Comparison of ENCODE assay signal across 8 cellular contexts in the genomic region with DNA sequence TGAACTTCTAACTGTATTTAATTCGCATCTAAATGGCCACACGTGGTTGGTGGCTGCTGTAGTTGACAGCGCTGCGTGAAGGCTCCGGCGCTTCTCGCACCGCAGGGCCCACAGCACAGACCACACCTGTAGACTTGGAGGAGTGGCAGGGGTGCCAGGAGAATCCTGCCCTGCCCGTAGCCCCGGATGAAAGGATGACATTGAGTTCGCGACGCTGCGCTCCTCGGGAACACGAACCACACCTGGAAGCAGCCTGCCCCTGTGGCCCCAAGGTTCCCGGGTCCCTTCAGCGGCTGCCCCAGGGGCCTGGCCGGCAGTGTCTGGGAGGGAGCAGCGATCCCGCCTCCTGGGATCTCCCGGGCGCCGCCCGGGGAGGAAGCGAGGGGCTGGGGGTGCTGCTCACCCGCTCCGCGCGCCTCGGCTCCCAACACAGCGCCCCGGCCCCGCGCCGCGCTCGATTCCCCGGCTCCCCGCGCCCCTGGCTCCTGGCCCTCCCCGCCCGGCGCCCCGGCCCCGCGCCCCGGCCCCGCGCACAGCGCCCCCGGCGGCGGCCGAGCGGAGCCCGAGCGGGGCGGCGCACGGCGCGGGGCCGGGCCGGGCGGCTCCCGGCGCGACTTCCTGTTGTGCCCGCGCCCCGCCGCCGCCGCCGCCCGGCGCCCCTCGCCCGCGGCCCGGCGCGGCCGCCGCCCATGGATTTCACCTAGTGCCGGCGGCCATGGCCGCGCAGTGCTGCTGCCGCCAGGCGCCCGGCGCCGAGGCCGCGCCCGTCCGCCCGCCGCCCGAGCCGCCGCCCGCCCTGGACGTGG. TPM values are rescaled to one million over a fixed set of nuclear protein-coding genes. Genes with fewer than 3 reads are reported as not detected.
A peak's percentile ranks its signal among the peaks of the same experiment; 100 is the strongest.
DNase-seq lines count a peak whose midpoint lies in the region; ATAC-seq and TF ChIP-seq lines count a peak whose summit lies in the region.

A gene with protein sequence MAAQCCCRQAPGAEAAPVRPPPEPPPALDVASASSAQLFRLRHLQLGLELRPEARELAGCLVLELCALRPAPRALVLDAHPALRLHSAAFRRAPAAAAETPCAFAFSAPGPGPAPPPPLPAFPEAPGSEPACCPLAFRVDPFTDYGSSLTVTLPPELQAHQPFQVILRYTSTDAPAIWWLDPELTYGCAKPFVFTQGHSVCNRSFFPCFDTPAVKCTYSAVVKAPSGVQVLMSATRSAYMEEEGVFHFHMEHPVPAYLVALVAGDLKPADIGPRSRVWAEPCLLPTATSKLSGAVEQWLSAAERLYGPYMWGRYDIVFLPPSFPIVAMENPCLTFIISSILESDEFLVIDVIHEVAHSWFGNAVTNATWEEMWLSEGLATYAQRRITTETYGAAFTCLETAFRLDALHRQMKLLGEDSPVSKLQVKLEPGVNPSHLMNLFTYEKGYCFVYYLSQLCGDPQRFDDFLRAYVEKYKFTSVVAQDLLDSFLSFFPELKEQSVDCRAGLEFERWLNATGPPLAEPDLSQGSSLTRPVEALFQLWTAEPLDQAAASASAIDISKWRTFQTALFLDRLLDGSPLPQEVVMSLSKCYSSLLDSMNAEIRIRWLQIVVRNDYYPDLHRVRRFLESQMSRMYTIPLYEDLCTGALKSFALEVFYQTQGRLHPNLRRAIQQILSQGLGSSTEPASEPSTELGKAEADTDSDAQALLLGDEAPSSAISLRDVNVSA (plus strand): TSS at position 613 of the 806 bp plus-strand sequence. CDS start 103 bp downstream, at position 716.

- H3K9me3 ChIP-seq in CD4-positive, alpha-beta memory T cell (ENCODE audit: control insufficient read depth in 1 of 2, low read length in 2 of 2), result no peaks in the 10 kb centered on the region
- H3K9me3 ChIP-seq in spleen, result no peaks in the 10 kb centered on the region

- H3K4me2 ChIP-seq in KMS-11, result peak within 1 kb of the TSS; percentile 68

- H3K9me3 Mint-ChIP-seq in CD4-positive, alpha-beta memory T cell, result no peaks in the 10 kb centered on the region

- CTCF ChIA-PET in CD4-positive, alpha-beta memory T cell (lab: Charles Lee; ENCODE audit: partially characterized antibody), result interaction anchor here (0.6 to 3.5 kb wide), 5 partner anchors 10 to 54 kb away, joined by 3 to 61 read pairs (median 11); a partner anchor contains a TSS

- H3K4me3 ChIP-seq in CD4-positive, alpha-beta memory T cell (ENCODE audit: low read length in 2 of 2), result peak within 1 kb of the TSS; percentile 87 to 88
- H3K4me3 ChIP-seq in KMS-11 (IDR thresholded peaks at IDR 0.05; ENCODE audit: insufficient read depth, low read depth, low read length), result peak within 1 kb of the TSS; percentile 78
- peak within 1 kb of the TSS; percentile 56 for H3K4me3 ChIP-seq in kidney epithelial cell (ENCODE audit: low read depth, low read length)
- H3K4me3 ChIP-seq in spleen, result peak within 1 kb of the TSS; percentile 69 to 91 (median 72)

- H3K36me3 Mint-ChIP-seq in CD4-positive, alpha-beta memory T cell, result peaks cover 11 to 52% of the 10 kb centered on the region in 2 donors

- peaks cover 41 to 76% (median 62%) of the 10 kb centered on the region in 4 donors for H3K4me1 Mint-ChIP-seq in CD4-positive, alpha-beta memory T cell

- peak within 1 kb of the TSS; percentile 52; the same call in 1 of the 2 replicates for H2AFZ ChIP-seq in KMS-11 (ENCODE audit: low read depth)

- peak within 1 kb of the TSS; percentile 94 to 99 (median 98) for H3K27ac Mint-ChIP-seq in CD4-positive, alpha-beta memory T cell

- TF ChIP-seq CTCF in KMS-11 (conservative IDR thresholded peaks at IDR 0.05; ENCODE audit: low read depth, low read length), result no peak; the same call in 1 of the 2 replicates
- TF ChIP-seq CTCF in kidney epithelial cell (IDR thresholded peaks at IDR 0.05; ENCODE audit: insufficient read depth, low read length, poor library complexity, severe bottlenecking), result no peak
- TF ChIP-seq CTCF in spleen (IDR thresholded peaks at IDR 0.05 in 8 of 11, conservative IDR thresholded peaks at IDR 0.05 in 3 of 11), result peak in 3 of 11 experiments; percentile 9 to 31 (median 29)

- no peak for TF ChIP-seq POLR2A in spleen (IDR thresholded peaks at IDR 0.05)

- H3K79me2 ChIP-seq in KMS-11 (ENCODE audit: insufficient read depth, low read depth), result peaks cover 29% of the 10 kb centered on the region

- peak; percentile 53 to 76 (median 58) for DNase-seq in CD4-positive, alpha-beta memory T cell
- peak; percentile 57 for DNase-seq in UCSD-AML1 (lab: John Stamatoyannopoulos, UW; ENCODE audit: unreplicated experiment)
- peak; percentile 64 for DNase-seq in cerebellum (ENCODE audit: low spot score)
- no peak for DNase-seq in kidney epithelial cell (ENCODE audit: low read depth)
- peak; percentile 93 for DNase-seq in spleen
- no peak for DNase-seq in NOMO-1 treated with DMSO at 0.1 percent for 48 hours (lab: John Stamatoyannopoulos, UW; ENCODE audit: unreplicated experiment)

- peak within 1 kb of the TSS; percentile 90 to 96 (median 94) for H3K4me3 Mint-ChIP-seq in CD4-positive, alpha-beta memory T cell

- intact Hi-C loops in CD4-positive, alpha-beta memory T cell (cut with micrococcal nuclease), result loop anchor here (1.0 to 10.0 kb wide), 6 partner anchors 8 to 1314 kb away; a partner anchor contains a TSS
- intact Hi-C loops in spleen (cut with DNase I; ENCODE audit: low total_unique reads), result no loop called here

- no peaks in the 10 kb centered on the region for H3K27me3 Mint-ChIP-seq in CD4-positive, alpha-beta memory T cell

- peak within 1 kb of the TSS; percentile 70 for H3K9ac ChIP-seq in KMS-11

- H4K20me1 ChIP-seq in KMS-11 (ENCODE audit: insufficient read depth), result no peaks in the 10 kb centered on the region

- H3K36me3 ChIP-seq in CD4-positive, alpha-beta memory T cell (ENCODE audit: insufficient read depth, low read length), result peaks cover 5% of the 10 kb centered on the region
- no peaks in the 10 kb centered on the region for H3K36me3 ChIP-seq in KMS-11 (ENCODE audit: insufficient read depth)
- no peaks in the 10 kb centered on the region for H3K36me3 ChIP-seq in kidney epithelial cell (ENCODE audit: control insufficient read depth, insufficient read depth, low read length)
- H3K36me3 ChIP-seq in spleen, result peaks cover 0 to 40% (median 8%) of the 10 kb centered on the region in 6 donors

- 0 to 1% (median 1%) methylated on average over 19 to 106 of the region's 106 CpGs for WGBS in spleen, 5 donors

- ATAC-seq in GM19455 (IDR thresholded peaks at IDR 0.05; ENCODE audit: unreplicated experiment), result peak; percentile 25

- H3K27ac ChIP-seq in CD4-positive, alpha-beta memory T cell (ENCODE audit: low read depth, low read length), result peak within 1 kb of the TSS; percentile 85
- peak within 1 kb of the TSS; percentile 64 for H3K27ac ChIP-seq in KMS-11
- peak within 1 kb of the TSS; percentile 93 to 100 (median 96) for H3K27ac ChIP-seq in spleen

- no peaks in the 10 kb centered on the region for H3K27me3 ChIP-seq in CD4-positive, alpha-beta memory T cell (ENCODE audit: insufficient read depth, low read length)
- H3K27me3 ChIP-seq in KMS-11 (ENCODE audit: insufficient read depth, low read depth), result no peaks in the 10 kb centered on the region
- H3K27me3 ChIP-seq in kidney epithelial cell (ENCODE audit: control insufficient read depth, insufficient read depth, low read length), result no peaks in the 10 kb centered on the region
- H3K27me3 ChIP-seq in spleen (replicated peaks in 1 of 7), result no peaks in the 10 kb centered on the region

- POLR2A ChIA-PET in CD4-positive, alpha-beta memory T cell (lab: Charles Lee; ENCODE audit: partially characterized antibody), result interaction anchor here (1.1 to 20.6 kb wide), 8 partner anchors 10 to 137 kb away, joined by 3 to 461 read pairs (median 38); a partner anchor contains a TSS

- H3K4me1 ChIP-seq in CD4-positive, alpha-beta memory T cell (ENCODE audit: insufficient read depth, low read length), result peaks cover 75% of the 10 kb centered on the region
- H3K4me1 ChIP-seq in KMS-11 (ENCODE audit: low read depth, poor library complexity, severe bottlenecking), result peaks cover 39% of the 10 kb centered on the region
- H3K4me1 ChIP-seq in spleen, result peaks cover 56 to 91% (median 77%) of the 10 kb centered on the region in 6 donors

RNA-seq across cellular contexts. Expression of the gene that starts here (rescaled TPM):
- 100 to 1,000 TPM; 140 to 145 TPM for total RNA-seq in CD4-positive, alpha-beta memory T cell
- polyA plus RNA-seq in CD4-positive, alpha-beta memory T cell, result 100 to 1,000 TPM in 1 of 2 donors, 10 to 100 TPM in 1; 13.6 to 100 TPM
- total RNA-seq in cerebellum, result 5.4 TPM
- total RNA-seq in kidney epithelial cell, result 91.3 and 122 TPM in 2 replicates
- total RNA-seq in spleen, result 100 to 1,000 TPM in 2 of 7 donors, 10 to 100 TPM in 5; 57.2 to 116 (median 73.0) TPM
- 100 to 1,000 TPM in 2 of 3 donors, 10 to 100 TPM in 1; 79.8 to 165 (median 107) TPM for polyA plus RNA-seq in spleen

Comparison
In these comparisons a context has a peak if more than half of its experiments do, and no peak if none do; other contexts are left out.
1. DNase-seq: peak in CD4-positive, alpha-beta memory T cell (5 of 5), UCSD-AML1 (single experiment), cerebellum (single experiment) and spleen (single experiment); none in kidney epithelial cell (single experiment) and NOMO-1 treated with DMSO at 0.1 percent for 48 hours (single experiment).
2. Peak in every context shown above with its lines, with median percentiles within 50 percentile points of each other: H3K27ac ChIP-seq and H3K4me3 ChIP-seq.